In the genomic region with DNA sequence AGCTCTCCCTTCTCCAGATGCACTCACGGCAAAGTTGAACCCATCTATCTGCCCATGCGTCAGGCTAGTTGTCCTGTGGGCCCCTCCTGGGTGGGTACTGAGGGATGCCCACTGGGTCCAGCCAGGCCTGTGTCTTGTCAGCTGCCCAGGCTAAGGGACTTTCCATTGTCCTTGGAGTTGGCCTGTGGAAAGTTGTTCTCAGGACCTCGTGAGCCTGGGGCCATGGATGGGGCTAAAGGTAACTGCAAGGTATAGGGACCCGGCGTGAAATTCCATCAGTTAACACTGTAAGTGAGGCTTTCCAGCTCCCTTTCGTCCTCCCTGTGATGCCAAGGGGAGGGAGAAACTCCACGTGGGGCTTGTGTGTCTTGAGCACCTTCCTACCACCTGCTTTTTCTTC, we compare ENCODE assay signal across 17 cellular contexts.
"Had no signal": no experiment of that assay in that cellular context is flagged by ENCODE, and none has a peak within 500 bp of the region (broad histone marks: within the 10 kb centered on the region; RNA-seq: fewer than 3 reads in every experiment).

No MANE protein-coding gene starts in this region.

- H3K4me3 ChIP-seq: adrenal gland, Peyer's patch had no signal

- DNase-seq: activated CD4-positive, alpha-beta T cell treated with anti-CD3 and anti-CD28 coated beads for 4 hours; activated CD8-positive, alpha-beta memory T cell treated with anti-CD3 and anti-CD28 coated beads, Interleukin-2, amount 50 U/mL, for 4 hours; activated CD8-positive, alpha-beta T cell treated with anti-CD3 and anti-CD28 coated beads for 36 hours; activated naive CD4-positive, alpha-beta T cell treated with anti-CD3 and anti-CD28 coated beads, Interleukin-2, amount 50 U/mL, for 16 hours; activated naive CD8-positive, alpha-beta T cell treated with anti-CD3 and anti-CD28 coated beads, Interleukin-2, amount 10 ng/mL, durations not matched to agents 7 days and 5 days; adrenal gland; anterior cingulate cortex; caudate nucleus; KG1; NCI-H1092 treated with DMSO at 0.1 percent for 48 hours; NCI-H1417 treated with DMSO at 0.1 percent for 48 hours; NCI-H1694; NCI-H2029; Peyer's patch; SHP77 treated with DMSO at 0.1 percent for 48 hours had no signal

- H3K9me3 ChIP-seq: adrenal gland, Peyer's patch had no signal

- ATAC-seq: activated CD4-positive, CD25-positive, alpha-beta regulatory T cell treated with anti-CD3 and anti-CD28 coated beads, Interleukin-2, amount 50 U/mL, for 24 hours; activated CD8-positive, alpha-beta T cell treated with anti-CD3 and anti-CD28 coated beads for 36 hours had no signal

- H3K9me3 Mint-ChIP-seq: activated CD8-positive, alpha-beta T cell treated with anti-CD3 and anti-CD28 coated beads for 36 hours; activated naive CD8-positive, alpha-beta T cell treated with anti-CD3 and anti-CD28 coated beads, Interleukin-2, amount 10 ng/mL, durations not matched to agents 7 days and 5 days; T-helper 1 cell treated with Interleukin-12 subunit alpha and Interleukin-12 subunit beta and Interleukin-4 antibody, amounts not matched to agents 30 μg/mL and 1 μg/mL, for 36 hours had no signal

- H3K27me3 ChIP-seq: adrenal gland, Peyer's patch had no signal

- H3K27ac ChIP-seq: adrenal gland, Peyer's patch had no signal

- H3K36me3 Mint-ChIP-seq: activated naive CD8-positive, alpha-beta T cell treated with anti-CD3 and anti-CD28 coated beads, Interleukin-2, amount 10 ng/mL, durations not matched to agents 7 days and 5 days had no signal

- H3K4me3 Mint-ChIP-seq: activated CD8-positive, alpha-beta T cell treated with anti-CD3 and anti-CD28 coated beads for 36 hours; activated naive CD8-positive, alpha-beta T cell treated with anti-CD3 and anti-CD28 coated beads, Interleukin-2, amount 10 ng/mL, durations not matched to agents 7 days and 5 days; T-helper 1 cell treated with Interleukin-12 subunit alpha and Interleukin-12 subunit beta and Interleukin-4 antibody, amounts not matched to agents 30 μg/mL and 1 μg/mL, for 36 hours had no signal

- H3K27ac Mint-ChIP-seq: activated CD8-positive, alpha-beta T cell treated with anti-CD3 and anti-CD28 coated beads for 36 hours; activated naive CD8-positive, alpha-beta T cell treated with anti-CD3 and anti-CD28 coated beads, Interleukin-2, amount 10 ng/mL, durations not matched to agents 7 days and 5 days; T-helper 1 cell treated with Interleukin-12 subunit alpha and Interleukin-12 subunit beta and Interleukin-4 antibody, amounts not matched to agents 30 μg/mL and 1 μg/mL, for 36 hours had no signal

- H3K36me3 ChIP-seq: adrenal gland, Peyer's patch had no signal
